8 cellular contexts compared by ENCODE assay signal in genomic region chr1:11100149-11100493, GRCh38. TPM values are rescaled to one million over a fixed set of nuclear protein-coding genes. Genes with fewer than 3 reads are reported as not detected.
A peak's percentile ranks its signal among the peaks of the same experiment; 100 is the strongest.
DNase-seq lines count a peak whose midpoint lies in the region; ATAC-seq and TF ChIP-seq lines count a peak whose summit lies in the region.

No MANE protein-coding gene starts in this region.

- H3K27ac ChIP-seq in heart right ventricle (peak overlapping the region; percentile 56 to 91 (median 86)), breast epithelium (peak overlapping the region; percentile 81 to 89), mesodermal cell (ENCODE audit: low read depth, low read length, severe bottlenecking) (no peak overlapping the region), vagina (peak overlapping the region; percentile 90)

- H3K36me3 ChIP-seq in heart right ventricle: peaks cover 0 to 32% (median 15%) of the 10 kb centered on the region in 9 donors
- no peaks in the 10 kb centered on the region for H3K36me3 ChIP-seq in breast epithelium
- peaks cover 29% of the 10 kb centered on the region for H3K36me3 ChIP-seq in mesodermal cell (ENCODE audit: control insufficient read depth, insufficient read depth, low read length)
- H3K36me3 ChIP-seq in vagina: peaks cover 0 to 23% of the 10 kb centered on the region in 2 donors

- no peaks in the 10 kb centered on the region for H3K27me3 ChIP-seq in heart right ventricle
- no peaks in the 10 kb centered on the region for H3K27me3 ChIP-seq in breast epithelium
- no peaks in the 10 kb centered on the region for H3K27me3 ChIP-seq in vagina

- peak in 1 of 8 donors; percentile 6 for ATAC-seq in heart right ventricle
- no peak for ATAC-seq in left ventricle myocardium superior
- ATAC-seq in HG03432 (IDR thresholded peaks at IDR 0.05; ENCODE audit: unreplicated experiment): no peak

- no peak for TF ChIP-seq CTCF in heart right ventricle (IDR thresholded peaks at IDR 0.05)
- no peak for TF ChIP-seq CTCF in breast epithelium (IDR thresholded peaks at IDR 0.05)
- no peak for TF ChIP-seq CTCF in vagina (IDR thresholded peaks at IDR 0.05)
- TF ChIP-seq CTCF in GM20000 (IDR thresholded peaks at IDR 0.05; ENCODE audit: extremely low read depth, missing control alignments): no peak

- intact Hi-C loops in heart right ventricle (cut with DNase I) (loop anchor here in 1 of 10 donors (10.0 kb wide), 1 partner anchor 55 kb away; the partner anchor contains the start of gene MASP2), left ventricle myocardium superior (cut with micrococcal nuclease) (no loop called here), breast epithelium (cut with DNase I; ENCODE audit: low total_unique reads) (no loop called here), vagina (cut with DNase I) (no loop called here)

- peak overlapping the region; percentile 85 to 100 (median 95) for H3K4me3 ChIP-seq in heart right ventricle
- peak overlapping the region; percentile 81 to 88 (median 85) for H3K4me3 ChIP-seq in breast epithelium
- H3K4me3 ChIP-seq in mesodermal cell (ENCODE audit: extremely low read depth, insufficient read depth, low read length, poor library complexity, severe bottlenecking): peak overlapping the region; percentile 87
- peak overlapping the region; percentile 77 to 100 for H3K4me3 ChIP-seq in vagina

- DNase-seq in heart right ventricle (no peak), left ventricle myocardium superior (no peak), breast epithelium (ENCODE audit: low spot score in 2 of 2) (no peak), vagina (ENCODE audit: extremely low spot score in 2 of 2) (no peak), GM20000 (ENCODE audit: low spot score) (no peak), middle frontal gyrus (ENCODE audit: extremely low spot score, low spot score) (no peak)

- H3K4me1 ChIP-seq in heart right ventricle (peaks cover 4 to 19% (median 13%) of the 10 kb centered on the region in 9 donors), breast epithelium (peaks cover 0 to 6% of the 10 kb centered on the region in 2 donors), mesodermal cell (ENCODE audit: control insufficient read depth, insufficient read depth, low read length, poor library complexity, severe bottlenecking) (no peaks in the 10 kb centered on the region), vagina (peaks cover 23% of the 10 kb centered on the region)

- TF ChIP-seq POLR2A in breast epithelium (IDR thresholded peaks at IDR 0.05): no peak
- no peak for TF ChIP-seq POLR2A in vagina (IDR thresholded peaks at IDR 0.05)

- H3K9me3 ChIP-seq in heart right ventricle (no peaks in the 10 kb centered on the region), breast epithelium (no peaks in the 10 kb centered on the region), mesodermal cell (ENCODE audit: control insufficient read depth, low read length) (no peaks in the 10 kb centered on the region), vagina (no peaks in the 10 kb centered on the region)

- WGBS in heart right ventricle, 2 donors: 63 to 66% methylated on average over 13 of the region's 13 CpGs
- WGBS in mesodermal cell (ENCODE audit: insufficient coverage in 2 of 2), 2 experiments: 85 to 87% methylated on average over 11 to 13 of the region's 13 CpGs

RNA-seq across cellular contexts. Expression of gene EXOSC10, which starts 0.5 kb away (rescaled TPM):
- total RNA-seq in heart right ventricle (10 to 100 TPM; 18.4 to 26.5 (median 21.4) TPM), left ventricle myocardium superior (20.4 TPM), breast epithelium (10 to 100 TPM; 57.9 to 97.6 (median 77.7) TPM), vagina (62.6 TPM)
- 10 to 100 TPM; 20.3 to 34.7 TPM for polyA plus RNA-seq in heart right ventricle
- polyA plus RNA-seq in mesodermal cell (2013, experiment 1 of 2): 78.7 TPM
- polyA plus RNA-seq in mesodermal cell (2013, experiment 2 of 2): 70.4 TPM

RNA-seq across cellular contexts. Expression of gene SRM, which starts 40.3 kb away (rescaled TPM):
- 10 to 100 TPM; 35.4 to 80.6 (median 49.8) TPM for total RNA-seq in heart right ventricle
- polyA plus RNA-seq in heart right ventricle: 100 to 1,000 TPM in 1 of 2 donors, 10 to 100 TPM in 1; 88.4 to 158 TPM
- 48.9 TPM for total RNA-seq in left ventricle myocardium superior
- 10 to 100 TPM; 33.5 to 71.4 (median 39.7) TPM for total RNA-seq in breast epithelium
- 146 TPM for polyA plus RNA-seq in mesodermal cell (2013, experiment 1 of 2)
- polyA plus RNA-seq in mesodermal cell (2013, experiment 2 of 2): 113 TPM
- total RNA-seq in vagina: 68.0 TPM

RNA-seq across cellular contexts. Expression of gene MASP2, which starts 53.1 kb away (rescaled TPM):
- total RNA-seq in heart right ventricle (not detected), left ventricle myocardium superior (not detected), breast epithelium (not detected), vagina (not detected)
- polyA plus RNA-seq in heart right ventricle: under 1 TPM in 1 of 2 donors, not detected in 1; 0.01 TPM
- not detected for polyA plus RNA-seq in mesodermal cell (2013, experiment 1 of 2)
- polyA plus RNA-seq in mesodermal cell (2013, experiment 2 of 2): not detected
